ENCODE assay signal across 9 cellular contexts in the genomic region with DNA sequence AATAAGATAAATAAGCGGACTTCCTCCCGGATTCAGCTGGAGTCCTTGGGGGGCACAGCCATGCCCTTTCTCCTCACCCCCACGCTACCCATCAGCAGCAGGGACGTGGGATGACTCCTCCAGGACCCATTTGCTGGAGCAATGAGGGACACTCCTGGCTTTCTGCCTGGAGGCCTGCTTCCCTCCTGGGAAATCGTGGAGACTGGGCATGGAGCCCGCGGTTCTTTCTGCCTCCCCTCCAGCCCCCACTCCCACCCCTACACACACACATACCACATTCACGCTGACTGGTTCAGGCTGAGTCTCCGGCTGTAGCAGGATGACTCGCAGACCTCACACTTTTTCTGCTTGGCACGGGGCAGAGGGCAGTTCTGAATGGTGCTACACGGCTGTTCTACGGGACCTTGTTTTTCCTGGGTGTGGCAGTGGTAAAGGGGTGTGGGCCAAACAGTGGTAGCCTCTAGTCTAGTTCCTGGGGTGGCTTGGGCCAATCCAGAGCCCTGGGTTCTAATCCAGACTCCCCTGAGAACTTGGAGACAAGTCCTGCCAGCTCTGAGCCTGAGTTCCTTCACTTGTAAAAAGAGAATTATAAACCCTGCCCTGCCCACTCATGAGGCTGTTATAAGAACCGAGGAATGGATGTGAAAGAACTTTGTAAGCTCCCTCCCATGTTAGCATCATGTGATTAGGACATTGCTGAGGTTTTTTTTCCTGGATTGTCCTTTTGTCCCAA.
DNase-seq lines count a peak whose midpoint lies in the region; TF ChIP-seq lines count a peak whose summit lies in the region.
"Had no signal": no experiment of that assay in that cellular context is flagged by ENCODE, and none has a peak within 500 bp of the region (broad histone marks: within the 10 kb centered on the region; RNA-seq: fewer than 3 reads in every experiment).

No MANE protein-coding gene starts in this region.

- no peak for TF ChIP-seq CTCF in brain (conservative IDR thresholded peaks at IDR 0.05)

- WGBS in HUES64, result 30% methylated on average over 14 of the region's 14 CpGs

- peaks cover 49% of the 10 kb centered on the region for H3K27me3 Mint-ChIP-seq in brain
- H3K27me3 Mint-ChIP-seq in CD8-positive, alpha-beta memory T cell, result peaks cover 26 to 83% of the 10 kb centered on the region in 2 donors
- H3K27me3 Mint-ChIP-seq in T-helper 2 cell treated with Interferon-gamma antibody and Interleukin-4, amounts not matched to agents 5 μg/mL and 100 μg/mL, for 36 hours (ENCODE audit: low read depth), result peaks cover 69% of the 10 kb centered on the region

- CTCF ChIA-PET in CD8-positive, alpha-beta memory T cell (lab: Charles Lee), result no interaction called here

- peaks cover 14% of the 10 kb centered on the region; the same call in 1 of the 2 replicates for H3K27me3 ChIP-seq in HUES64 (ENCODE audit: insufficient read depth, low read length)
- H3K27me3 ChIP-seq in iPS-15b (ENCODE audit: control insufficient read depth, insufficient read depth, low read length), result peaks cover 11% of the 10 kb centered on the region
- peaks cover 7% of the 10 kb centered on the region for H3K27me3 ChIP-seq in CD8-positive, alpha-beta memory T cell (ENCODE audit: insufficient read depth, low read length, poor library complexity, severe bottlenecking)

- H3K9me3 Mint-ChIP-seq in brain, result peaks cover 0 to 4% (median 0%) of the 10 kb centered on the region in 5 experiments
- H3K9me3 Mint-ChIP-seq in CD8-positive, alpha-beta memory T cell, result no peaks in the 10 kb centered on the region
- no peaks in the 10 kb centered on the region for H3K9me3 Mint-ChIP-seq in T-helper 2 cell treated with Interferon-gamma antibody and Interleukin-4, amounts not matched to agents 5 μg/mL and 100 μg/mL, for 36 hours

- H3K9ac ChIP-seq in HUES64 (ENCODE audit: low read depth, low read length) (peak overlapping the region; percentile 53), iPS-15b (ENCODE audit: low read depth, low read length) (no peak overlapping the region)

- H3K27ac Mint-ChIP-seq in brain, result peak overlapping the region; percentile 95 to 99 (median 96)
- H3K27ac Mint-ChIP-seq in CD8-positive, alpha-beta memory T cell, result peak overlapping the region in 1 of 8 donors; percentile 6
- H3K27ac Mint-ChIP-seq in T-helper 2 cell treated with Interferon-gamma antibody and Interleukin-4, amounts not matched to agents 5 μg/mL and 100 μg/mL, for 36 hours, result no peak overlapping the region

- in situ Hi-C loops in KBM-7 (cut with MboI; ENCODE audit: low pct_unique_long_range_greater_than_20kb, low sequenced_read_pairs), result no loop called here

- peak; percentile 65 for DNase-seq in stromal cell of bone marrow (ENCODE audit: low read depth)
- no peak for DNase-seq in CD8-positive, alpha-beta memory T cell
- no peak for DNase-seq in T-helper 2 cell treated with Interferon-gamma antibody and Interleukin-4, amounts not matched to agents 5 μg/mL and 100 μg/mL, for 36 hours (ENCODE audit: low spot score)
- no peak for DNase-seq in Kasumi-1 (lab: John Stamatoyannopoulos, UW)
- DNase-seq in KBM-7, result no peak
- DNase-seq: T-helper 1 cell had no signal

- peak overlapping the region; percentile 38 for H3K4me3 ChIP-seq in HUES64 (ENCODE audit: low read length)
- H3K4me3 ChIP-seq in iPS-15b (ENCODE audit: low read depth, low read length), result peak overlapping the region; percentile 35
- no peak overlapping the region for H3K4me3 ChIP-seq in CD8-positive, alpha-beta memory T cell (ENCODE audit: low read length)

- H3K9me3 ChIP-seq in HUES64 (ENCODE audit: insufficient read depth, low read depth, low read length) (no peaks in the 10 kb centered on the region), iPS-15b (ENCODE audit: control insufficient read depth, insufficient read depth, low read length) (no peaks in the 10 kb centered on the region)
- H3K9me3 ChIP-seq in CD8-positive, alpha-beta memory T cell (ENCODE audit: low read length), result no peaks in the 10 kb centered on the region

- peaks cover 29% of the 10 kb centered on the region for H3K4me1 ChIP-seq in HUES64 (ENCODE audit: insufficient read depth, low read length)
- peaks cover 29% of the 10 kb centered on the region for H3K4me1 ChIP-seq in iPS-15b (ENCODE audit: control insufficient read depth, insufficient read depth, low read length)
- no peaks in the 10 kb centered on the region for H3K4me1 ChIP-seq in CD8-positive, alpha-beta memory T cell (ENCODE audit: insufficient read depth, low read length)

- peak overlapping the region; percentile 79; the same call in 1 of the 2 replicates for H3K27ac ChIP-seq in HUES64 (ENCODE audit: low read depth, low read length)
- no peak overlapping the region for H3K27ac ChIP-seq in CD8-positive, alpha-beta memory T cell (ENCODE audit: low read depth, low read length)

- H3K36me3 Mint-ChIP-seq in brain, result no peaks in the 10 kb centered on the region
- no peaks in the 10 kb centered on the region for H3K36me3 Mint-ChIP-seq in CD8-positive, alpha-beta memory T cell
- no peaks in the 10 kb centered on the region for H3K36me3 Mint-ChIP-seq in T-helper 2 cell treated with Interferon-gamma antibody and Interleukin-4, amounts not matched to agents 5 μg/mL and 100 μg/mL, for 36 hours (ENCODE audit: low read depth)

- peak overlapping the region; percentile 62 to 87 (median 74) for H3K4me3 Mint-ChIP-seq in brain
- no peak overlapping the region for H3K4me3 Mint-ChIP-seq in CD8-positive, alpha-beta memory T cell
- H3K4me3 Mint-ChIP-seq in T-helper 2 cell treated with Interferon-gamma antibody and Interleukin-4, amounts not matched to agents 5 μg/mL and 100 μg/mL, for 36 hours, result no peak overlapping the region

- no peaks in the 10 kb centered on the region for H3K36me3 ChIP-seq in HUES64 (ENCODE audit: insufficient read depth, low read length)
- no peaks in the 10 kb centered on the region for H3K36me3 ChIP-seq in iPS-15b (ENCODE audit: control insufficient read depth, insufficient read depth, low read length)
- no peaks in the 10 kb centered on the region for H3K36me3 ChIP-seq in CD8-positive, alpha-beta memory T cell (ENCODE audit: insufficient read depth, low read length)

- H3K4me1 Mint-ChIP-seq in brain, result peaks cover 47% of the 10 kb centered on the region
- no peaks in the 10 kb centered on the region for H3K4me1 Mint-ChIP-seq in CD8-positive, alpha-beta memory T cell
- H3K4me1 Mint-ChIP-seq in T-helper 2 cell treated with Interferon-gamma antibody and Interleukin-4, amounts not matched to agents 5 μg/mL and 100 μg/mL, for 36 hours (ENCODE audit: low read depth), result no peaks in the 10 kb centered on the region

- POLR2A ChIA-PET in CD8-positive, alpha-beta memory T cell (lab: Charles Lee), result no interaction called here

Comparison
In these comparisons a context has a peak if more than half of its experiments do, and no peak if none do; other contexts are left out.
1. H3K4me3 Mint-ChIP-seq: peak in brain (5 of 5); none in CD8-positive, alpha-beta memory T cell (0 of 7) and T-helper 2 cell treated with Interferon-gamma antibody and Interleukin-4, amounts not matched to agents 5 μg/mL and 100 μg/mL, for 36 hours (single experiment).